ENCODE assay signal across 1 cellular context in the genomic region with DNA sequence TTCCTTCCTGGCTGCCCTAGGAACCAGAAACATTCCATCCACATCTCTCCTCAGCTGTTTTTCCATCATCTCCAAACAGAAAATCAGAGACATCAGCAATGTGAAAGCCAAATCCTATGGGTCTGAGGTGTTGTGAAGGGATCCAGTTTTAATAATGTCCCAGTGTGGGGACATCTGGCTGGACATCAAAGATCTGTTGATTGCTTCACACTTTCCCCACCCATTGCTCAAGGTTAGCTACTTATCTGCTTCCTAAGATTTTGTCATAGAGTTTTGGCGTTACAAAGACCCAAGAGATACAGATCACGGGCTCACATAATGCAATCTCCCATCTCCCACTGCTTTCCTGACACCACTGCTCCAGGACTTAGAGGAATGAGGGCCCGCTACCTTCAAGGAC.
TF ChIP-seq lines count a peak whose summit lies in the region.

No MANE protein-coding gene starts in this region.

TF ChIP-seq in HepG2, 621 proteins besides CTCF, POLR2A, EP300 and RAD21:
- TF ChIP-seq HMG20A (CRISPR knock-in tag; IDR thresholded peaks at IDR 0.05; ENCODE audit: borderline replicate concordance) = peak; percentile 56; the same call in 1 of the 2 replicates
- TF ChIP-seq JDP2 (CRISPR knock-in tag; IDR thresholded peaks at IDR 0.05; ENCODE audit: borderline replicate concordance) = no peak
- TF ChIP-seq ZSCAN22 (CRISPR knock-in tag; IDR thresholded peaks at IDR 0.05) = no peak
- TF ChIP-seq, protein P1, sequence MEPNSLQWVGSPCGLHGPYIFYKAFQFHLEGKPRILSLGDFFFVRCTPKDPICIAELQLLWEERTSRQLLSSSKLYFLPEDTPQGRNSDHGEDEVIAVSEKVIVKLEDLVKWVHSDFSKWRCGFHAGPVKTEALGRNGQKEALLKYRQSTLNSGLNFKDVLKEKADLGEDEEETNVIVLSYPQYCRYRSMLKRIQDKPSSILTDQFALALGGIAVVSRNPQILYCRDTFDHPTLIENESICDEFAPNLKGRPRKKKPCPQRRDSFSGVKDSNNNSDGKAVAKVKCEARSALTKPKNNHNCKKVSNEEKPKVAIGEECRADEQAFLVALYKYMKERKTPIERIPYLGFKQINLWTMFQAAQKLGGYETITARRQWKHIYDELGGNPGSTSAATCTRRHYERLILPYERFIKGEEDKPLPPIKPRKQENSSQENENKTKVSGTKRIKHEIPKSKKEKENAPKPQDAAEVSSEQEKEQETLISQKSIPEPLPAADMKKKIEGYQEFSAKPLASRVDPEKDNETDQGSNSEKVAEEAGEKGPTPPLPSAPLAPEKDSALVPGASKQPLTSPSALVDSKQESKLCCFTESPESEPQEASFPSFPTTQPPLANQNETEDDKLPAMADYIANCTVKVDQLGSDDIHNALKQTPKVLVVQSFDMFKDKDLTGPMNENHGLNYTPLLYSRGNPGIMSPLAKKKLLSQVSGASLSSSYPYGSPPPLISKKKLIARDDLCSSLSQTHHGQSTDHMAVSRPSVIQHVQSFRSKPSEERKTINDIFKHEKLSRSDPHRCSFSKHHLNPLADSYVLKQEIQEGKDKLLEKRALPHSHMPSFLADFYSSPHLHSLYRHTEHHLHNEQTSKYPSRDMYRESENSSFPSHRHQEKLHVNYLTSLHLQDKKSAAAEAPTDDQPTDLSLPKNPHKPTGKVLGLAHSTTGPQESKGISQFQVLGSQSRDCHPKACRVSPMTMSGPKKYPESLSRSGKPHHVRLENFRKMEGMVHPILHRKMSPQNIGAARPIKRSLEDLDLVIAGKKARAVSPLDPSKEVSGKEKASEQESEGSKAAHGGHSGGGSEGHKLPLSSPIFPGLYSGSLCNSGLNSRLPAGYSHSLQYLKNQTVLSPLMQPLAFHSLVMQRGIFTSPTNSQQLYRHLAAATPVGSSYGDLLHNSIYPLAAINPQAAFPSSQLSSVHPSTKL (CRISPR knock-in tag; IDR thresholded peaks at IDR 0.05) = 0 out of 2 replicates have a peak, but pooled peaks have one; percentile 17
- TF ChIP-seq, protein P2, sequence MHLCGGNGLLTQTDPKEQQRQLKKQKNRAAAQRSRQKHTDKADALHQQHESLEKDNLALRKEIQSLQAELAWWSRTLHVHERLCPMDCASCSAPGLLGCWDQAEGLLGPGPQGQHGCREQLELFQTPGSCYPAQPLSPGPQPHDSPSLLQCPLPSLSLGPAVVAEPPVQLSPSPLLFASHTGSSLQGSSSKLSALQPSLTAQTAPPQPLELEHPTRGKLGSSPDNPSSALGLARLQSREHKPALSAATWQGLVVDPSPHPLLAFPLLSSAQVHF (CRISPR knock-in tag; IDR thresholded peaks at IDR 0.05) = no peak
- peak; percentile 49 for TF ChIP-seq CEBPG (CRISPR knock-in tag; IDR thresholded peaks at IDR 0.05)
- TF ChIP-seq TCF7 (IDR thresholded peaks at IDR 0.05; ENCODE audit: low read depth) = peak; percentile 41
- 0 out of 2 replicates have a peak, but pooled peaks have one; percentile 17 for TF ChIP-seq GATAD2A (CRISPR knock-in tag; IDR thresholded peaks at IDR 0.05)
- no peak for TF ChIP-seq PRMT3 (CRISPR knock-in tag; IDR thresholded peaks at IDR 0.05; ENCODE audit: borderline replicate concordance, low read depth)
- peak; percentile 78; the same call in 1 of the 2 replicates for TF ChIP-seq CEBPB (IDR thresholded peaks at IDR 0.05; ENCODE audit: borderline replicate concordance, low read depth, low read length)
- TF ChIP-seq ZNF12 (CRISPR knock-in tag; IDR thresholded peaks at IDR 0.05) = 0 out of 2 replicates have a peak, but pooled peaks have one; percentile 41
TF ChIP-seq in HepG2: peak in this region for 7.
